In genomic region chr5:79513519-79514390, GRCh38 we compare ENCODE assay signal across 1 cellular context.
TF ChIP-seq lines count a peak whose summit lies in the region.

HOMER1 (minus strand) TSS chr5:79514134; CDS start chr5:79512774, 1,360 bp downstream.

TF ChIP-seq in K562, 482 proteins besides CTCF, POLR2A, EP300 and RAD21 (continued from another document and continues in another):
- TF ChIP-seq ZNF318 (IDR thresholded peaks at IDR 0.05; ENCODE audit: borderline replicate concordance in 1 of 2, low read depth in 1 of 2) (no peak), ZNF232 (CRISPR knock-in tag; IDR thresholded peaks at IDR 0.05) (peak; percentile 69), ZBTB2 (IDR thresholded peaks at IDR 0.05) (no peak), KDM4B (IDR thresholded peaks at IDR 0.05; ENCODE audit: borderline replicate concordance in 2 of 2, low read depth in 1 of 2) (no peak), MEF2A (IDR thresholded peaks at IDR 0.05; ENCODE audit: control insufficient read depth, low read depth, low read length) (no peak), KLF1 (tag; IDR thresholded peaks at IDR 0.05) (no peak), ZNF398 (CRISPR knock-in tag; IDR thresholded peaks at IDR 0.05) (no peak), ZNF511 (CRISPR knock-in tag; IDR thresholded peaks at IDR 0.05) (peak; percentile 99), TRIM25 (IDR thresholded peaks at IDR 0.05; ENCODE audit: borderline replicate concordance) (no peak), AFF1 (IDR thresholded peaks at IDR 0.05; ENCODE audit: low read depth in 1 of 2, partially characterized antibody in 2 of 2) (no peak), TCF7L2 (IDR thresholded peaks at IDR 0.05; ENCODE audit: low read depth, low read length) (no peak), ZMIZ1 (IDR thresholded peaks at IDR 0.05; ENCODE audit: low read depth in 2 of 2, low read length in 2 of 2) (no peak), ZBTB34 (CRISPR knock-in tag; IDR thresholded peaks at IDR 0.05) (no peak), GATAD2B (IDR thresholded peaks at IDR 0.05; ENCODE audit: borderline replicate concordance) (peak; percentile 68; the same call in 1 of the 2 replicates), E2F3 (CRISPR knock-in tag; IDR thresholded peaks at IDR 0.05) (peak; percentile 37; the same call in 1 of the 2 replicates), HEY1 (CRISPR knock-in tag; IDR thresholded peaks at IDR 0.05; ENCODE audit: borderline replicate concordance) (no peak), HNRNPK (IDR thresholded peaks at IDR 0.05; ENCODE audit: low read depth, low read length, poor library complexity, severe bottlenecking) (peak; percentile 89), NCOA6 (IDR thresholded peaks at IDR 0.05) (no peak), CEBPZ (IDR thresholded peaks at IDR 0.05; ENCODE audit: borderline replicate concordance, low read depth, low read length) (no peak), MAX (CRISPR knock-in tag; IDR thresholded peaks at IDR 0.05) (peak; percentile 92)
